Comparison of ENCODE assay signal across 12 cellular contexts in the genomic region with DNA sequence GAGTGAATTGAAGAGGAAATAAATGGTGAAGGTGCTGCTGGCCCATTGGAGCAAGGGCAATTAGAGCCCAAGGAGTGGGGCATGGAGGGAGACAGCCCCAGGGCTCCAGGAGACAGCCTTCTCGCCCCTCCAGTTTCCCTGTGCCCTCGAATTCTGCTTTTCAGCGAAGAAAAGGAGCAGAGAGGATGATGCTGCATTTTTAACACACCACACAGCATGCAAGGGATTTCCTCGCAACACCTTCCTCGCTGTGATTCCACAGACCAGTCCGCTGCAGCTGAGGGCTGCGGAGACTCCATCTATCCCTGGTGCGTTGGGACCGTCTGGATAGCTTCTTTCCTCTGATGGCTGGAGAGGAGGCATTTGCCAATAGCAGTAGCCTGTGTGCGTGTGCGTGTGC. TPM values are rescaled to one million over a fixed set of nuclear protein-coding genes. Genes with fewer than 3 reads are reported as not detected.
DNase-seq lines count a peak whose midpoint lies in the region; ATAC-seq and TF ChIP-seq lines count a peak whose summit lies in the region.
"Had no signal": no experiment of that assay in that cellular context is flagged by ENCODE, and none has a peak within 500 bp of the region (broad histone marks: within the 10 kb centered on the region; RNA-seq: fewer than 3 reads in every experiment).

No MANE protein-coding gene starts in this region.

- POLR2A ChIA-PET in A673 (lab: Charles Lee; ENCODE audit: low non-redundant PET): no interaction called here

- peak overlapping the region; percentile 66 for H3K4me3 ChIP-seq in HUES6 (ENCODE audit: low read depth, low read length)
- no peak overlapping the region for H3K4me3 ChIP-seq in A673 (ENCODE audit: low read depth, low read length, poor library complexity, severe bottlenecking)
- H3K4me3 ChIP-seq: ovary had no signal

- CTCF ChIA-PET in A673 (lab: Charles Lee): no interaction called here

- H3K36me3 ChIP-seq in HUES6 (ENCODE audit: control insufficient read depth, insufficient read depth, low read length) (no peaks in the 10 kb centered on the region), A673 (ENCODE audit: insufficient read depth, low read length, poor library complexity, severe bottlenecking) (no peaks in the 10 kb centered on the region)
- H3K36me3 ChIP-seq: BLaER1 treated with 17β-estradiol and CSF1 and Interleukin-3, amounts not matched to agents 10 nM and 100 nM; ovary had no signal

- peaks cover 52% of the 10 kb centered on the region for H3K27me3 Mint-ChIP-seq in nephron progenitor cell (ENCODE audit: low read depth, poor library complexity)

- H3K27me3 ChIP-seq in HUES6 (ENCODE audit: control insufficient read depth, insufficient read depth, low read length) (peaks cover 35% of the 10 kb centered on the region), A673 (replicated peaks; ENCODE audit: insufficient read depth, low read depth, low read length, poor library complexity) (peaks cover 35% of the 10 kb centered on the region)
- H3K27me3 ChIP-seq: ovary had no signal

- no peak for TF ChIP-seq CTCF in nephron progenitor cell (IDR thresholded peaks at IDR 0.05)
- no peak for TF ChIP-seq CTCF in A673 (conservative IDR thresholded peaks at IDR 0.05; ENCODE audit: low read depth, low read length)

- DNase-seq in Ammon's horn (ENCODE audit: low spot score): peak; percentile 7
- DNase-seq in ecto neural progenitor cell (ENCODE audit: low spot score): peak; percentile 53
- peak; percentile 7 for DNase-seq in nephron progenitor cell
- DNase-seq in A673 (ENCODE audit: low spot score): no peak
- DNase-seq in activated CD4-positive, alpha-beta T cell treated with anti-CD3 and anti-CD28 coated beads, Interleukin-2, amount 50 U/mL, for 4 hours: no peak
- no peak for DNase-seq in activated gamma-delta T cell (lab: John Stamatoyannopoulos, UW)
- DNase-seq: ovary, T-helper 9 cell had no signal

- no peaks in the 10 kb centered on the region for H3K9me3 Mint-ChIP-seq in nephron progenitor cell
- H3K9me3 Mint-ChIP-seq: central memory CD8-positive, alpha-beta T cell had no signal

- ATAC-seq in GM18520 (IDR thresholded peaks at IDR 0.05; ENCODE audit: unreplicated experiment): no peak

- no peaks in the 10 kb centered on the region for H3K36me3 Mint-ChIP-seq in nephron progenitor cell (ENCODE audit: low read depth)

- intact Hi-C loops in A673 (cut with micrococcal nuclease; ENCODE audit: unreplicated experiment): no loop called here

- no peak overlapping the region for H3K9ac ChIP-seq in HUES6 (ENCODE audit: low read length)
- H3K9ac ChIP-seq: BLaER1 treated with 17β-estradiol and CSF1 and Interleukin-3, amounts not matched to agents 10 nM and 100 nM had no signal

- H3K4me3 Mint-ChIP-seq in nephron progenitor cell: peak overlapping the region; percentile 82
- H3K4me3 Mint-ChIP-seq: central memory CD8-positive, alpha-beta T cell had no signal

- no peak overlapping the region for H3K27ac Mint-ChIP-seq in nephron progenitor cell

- no peaks in the 10 kb centered on the region for H3K9me3 ChIP-seq in HUES6 (ENCODE audit: control insufficient read depth, insufficient read depth, low read depth, low read length)
- no peaks in the 10 kb centered on the region for H3K9me3 ChIP-seq in A673 (ENCODE audit: low read depth, low read length, poor library complexity, severe bottlenecking)
- H3K9me3 ChIP-seq: BLaER1 treated with 17β-estradiol and CSF1 and Interleukin-3, amounts not matched to agents 10 nM and 100 nM; ovary had no signal

- peaks cover 26% of the 10 kb centered on the region for H3K4me1 Mint-ChIP-seq in nephron progenitor cell
- H3K4me1 Mint-ChIP-seq: central memory CD8-positive, alpha-beta T cell had no signal

- H3K27ac ChIP-seq in HUES6 (ENCODE audit: low read depth, low read length): no peak overlapping the region
- no peak overlapping the region for H3K27ac ChIP-seq in A673 (ENCODE audit: low read depth, low read length, poor library complexity, severe bottlenecking)
- H3K27ac ChIP-seq: BLaER1 treated with 17β-estradiol and CSF1 and Interleukin-3, amounts not matched to agents 10 nM and 100 nM; ovary had no signal

- H3K4me1 ChIP-seq in HUES6 (ENCODE audit: control insufficient read depth, insufficient read depth, low read length) (peaks cover 17% of the 10 kb centered on the region), A673 (ENCODE audit: insufficient read depth, low read length, poor library complexity, severe bottlenecking) (peaks cover 11% of the 10 kb centered on the region)
- H3K4me1 ChIP-seq: BLaER1 treated with 17β-estradiol and CSF1 and Interleukin-3, amounts not matched to agents 10 nM and 100 nM had no signal

- no TSS peak for BruUV-seq in A673 (replicated peaks; lab: Mats Ljungman, UMichigan)

RNA-seq across cellular contexts. Expression of gene PTCHD4, which starts 41.7 kb away (rescaled TPM):
- 0.17 TPM in 1 of 2 replicates, not detected in the other for total RNA-seq in A673 (2021)

Comparison
In these comparisons a context has a peak if more than half of its experiments do, and no peak if none do; other contexts are left out.
1. DNase-seq: peak in Ammon's horn (single experiment), ecto neural progenitor cell (single experiment) and nephron progenitor cell (single experiment); none in A673 (single experiment), activated CD4-positive, alpha-beta T cell treated with anti-CD3 and anti-CD28 coated beads, Interleukin-2, amount 50 U/mL, for 4 hours (0 of 2) and activated gamma-delta T cell (single experiment).